Comparison of ENCODE assay signal across 8 cellular contexts in genomic region chrX:72621619-72622485, GRCh38. TPM values are rescaled to one million over a fixed set of nuclear protein-coding genes. Genes with fewer than 3 reads are reported as not detected.
DNase-seq lines count a peak whose midpoint lies in the region; ATAC-seq and TF ChIP-seq lines count a peak whose summit lies in the region.

No MANE protein-coding gene starts in this region.

- peak overlapping the region; percentile 80 for H3K27ac ChIP-seq in Panc1 (ENCODE audit: low read length)

- in situ Hi-C loops in Panc1 (cut with HindIII; ENCODE audit: low pct_unique_long_range_greater_than_20kb, low sequenced_read_pairs), result no loop called here

- H3K4me3 ChIP-seq in Panc1 (ENCODE audit: low read depth in 2 of 2, low read length in 2 of 2), result no peak overlapping the region

- CTCF ChIA-PET in Panc1 (lab: Charles Lee), result no interaction called here

- no peak for TF ChIP-seq CTCF in Panc1 (IDR thresholded peaks at IDR 0.05)

- DNase-seq in Panc1 (ENCODE audit: low read depth, low spot score) (peak; percentile 54), kidney tubule cell (ENCODE audit: low spot score) (peak; percentile 2), Ammon's horn (ENCODE audit: low spot score) (no peak), MV-4-11 (lab: John Stamatoyannopoulos, UW) (no peak), kidney glomerular epithelial cell (lab: John Stamatoyannopoulos, UW) (no peak), NAMALWA (ENCODE audit: low spot score) (no peak)

- H3K9me3 ChIP-seq in Panc1 (ENCODE audit: control insufficient read depth, insufficient read depth, low read depth, low read length), result no peaks in the 10 kb centered on the region

- BruUV-seq in Panc1 (replicated peaks; lab: Mats Ljungman, UMichigan), result no TSS peak

- no peaks in the 10 kb centered on the region for H3K27me3 ChIP-seq in Panc1 (ENCODE audit: control insufficient read depth, insufficient read depth, low read length)

- ATAC-seq in GM18520 (IDR thresholded peaks at IDR 0.05; ENCODE audit: unreplicated experiment) (peak; percentile 91), HG02588 (IDR thresholded peaks at IDR 0.05; ENCODE audit: unreplicated experiment) (peak; percentile 78), Panc1 (peak; percentile 54)

- H3K36me3 ChIP-seq in Panc1 (ENCODE audit: control insufficient read depth, insufficient read depth, low read length), result no peaks in the 10 kb centered on the region

- POLR2A ChIA-PET in Panc1 (lab: Charles Lee), result interaction anchor here (0.5 kb wide), 1 partner anchor 351 kb away, joined by 20 read pairs; no protein-coding TSS in a partner anchor

- H3K4me1 ChIP-seq in Panc1 (ENCODE audit: control insufficient read depth, insufficient read depth, low read length), result peaks cover 30% of the 10 kb centered on the region

- intact Hi-C loops in Panc1 (cut with micrococcal nuclease; ENCODE audit: unreplicated experiment), result no loop called here

RNA-seq across cellular contexts. Expression of gene HDAC8, which starts 49.2 kb away (rescaled TPM):
- total RNA-seq in Panc1 (2021; ENCODE audit: unreplicated experiment), result 33.5 TPM
- 30.0 TPM for polyA plus RNA-seq in Panc1 (2012; ENCODE audit: insufficient read length)

Comparison
In these comparisons a context has a peak if more than half of its experiments do, and no peak if none do; other contexts are left out.
1. DNase-seq: peak in Panc1 (single experiment) and kidney tubule cell (single experiment); none in Ammon's horn (single experiment), MV-4-11 (single experiment), kidney glomerular epithelial cell (single experiment) and NAMALWA (single experiment).
2. Peak in every context shown above with its lines, with median percentiles within 50 percentile points of each other: ATAC-seq.